ENCODE assay signal across 17 cellular contexts in genomic region chr19:40724315-40724714, GRCh38. TPM values are rescaled to one million over a fixed set of nuclear protein-coding genes. Genes with fewer than 3 reads are reported as not detected.
DNase-seq lines count a peak whose midpoint lies in the region; ATAC-seq and TF ChIP-seq lines count a peak whose summit lies in the region.
"Had no signal": no experiment of that assay in that cellular context is flagged by ENCODE, and none has a peak within 500 bp of the region (broad histone marks: within the 10 kb centered on the region; RNA-seq: fewer than 3 reads in every experiment).

No MANE protein-coding gene starts in this region.

- no peak for TF ChIP-seq POLR2A in vagina (IDR thresholded peaks at IDR 0.05)

- ATAC-seq in natural killer cell treated with Interleukin-12 subunit alpha and Interleukin-12 subunit beta and Interleukin-15 and Interleukin-18, amount 100 ng/mL, for 72 hours, result no peak
- no peak for ATAC-seq in natural killer cell
- ATAC-seq: K562 had no signal

- H3K9me3 Mint-ChIP-seq in activated CD4-positive, alpha-beta memory T cell treated with anti-CD3 and anti-CD28 coated beads for 36 hours, result no peaks in the 10 kb centered on the region
- H3K9me3 Mint-ChIP-seq in activated CD4-positive, alpha-beta memory T cell treated with anti-CD3 and anti-CD28 coated beads, Interleukin-2, amount 10 ng/mL, durations not matched to agents 7 days and 5 days, result no peaks in the 10 kb centered on the region
- no peaks in the 10 kb centered on the region for H3K9me3 Mint-ChIP-seq in natural killer cell treated with Interleukin-12 subunit alpha and Interleukin-12 subunit beta and Interleukin-15 and Interleukin-18, amount 100 ng/mL, for 72 hours
- no peaks in the 10 kb centered on the region for H3K9me3 Mint-ChIP-seq in natural killer cell
- no peaks in the 10 kb centered on the region for H3K9me3 Mint-ChIP-seq in endothelial cell (ENCODE audit: unreplicated experiment)
- H3K9me3 Mint-ChIP-seq: CD4-positive, CD25-positive, alpha-beta regulatory T cell had no signal

- H3K4me1 ChIP-seq in vagina, result peaks cover 55% of the 10 kb centered on the region
- H3K4me1 ChIP-seq: BE2C had no signal

- CTCF ChIA-PET in activated CD4-positive, alpha-beta memory T cell treated with anti-CD3 and anti-CD28 coated beads for 36 hours (lab: Charles Lee), result interaction anchor here (1.0 to 1.2 kb wide), 2 partner anchors 81 to 89 kb away, joined by 3 to 4 read pairs; no protein-coding TSS in a partner anchor
- CTCF ChIA-PET in activated CD4-positive, alpha-beta memory T cell treated with anti-CD3 and anti-CD28 coated beads, Interleukin-2, amount 10 ng/mL, durations not matched to agents 7 days and 5 days (lab: Charles Lee), result interaction anchor here (0.7 kb wide), 1 partner anchor 88 kb away, joined by 3 read pairs; no protein-coding TSS in a partner anchor

- DNase-seq in activated CD4-positive, alpha-beta memory T cell treated with anti-CD3 and anti-CD28 coated beads for 36 hours, result peak; percentile 43
- DNase-seq in activated CD4-positive, alpha-beta memory T cell treated with anti-CD3 and anti-CD28 coated beads, Interleukin-2, amount 10 ng/mL, durations not matched to agents 7 days and 5 days, result no peak
- DNase-seq in natural killer cell treated with Interleukin-12 subunit alpha and Interleukin-12 subunit beta and Interleukin-15 and Interleukin-18, amount 100 ng/mL, for 72 hours (ENCODE audit: low spot score), result no peak
- DNase-seq in natural killer cell (no peak), endothelial cell (ENCODE audit: low spot score) (no peak), vagina (ENCODE audit: extremely low spot score in 2 of 2) (no peak), DMS79 treated with DMSO at 0.1 percent for 48 hours (lab: John Stamatoyannopoulos, UW) (no peak), anterior cingulate cortex (lab: John Stamatoyannopoulos, UW) (no peak)
- DNase-seq: BE2C; CD4-positive, CD25-positive, alpha-beta regulatory T cell; COR-L47; GDM1; NCI-H1105; NCI-H1694 treated with DMSO at 0.1 percent for 48 hours; NCI-H226; NCI-H524 had no signal

- TF ChIP-seq CTCF in natural killer cell (IDR thresholded peaks at IDR 0.05), result no peak
- TF ChIP-seq CTCF in endothelial cell (IDR thresholded peaks at IDR 0.05; ENCODE audit: unreplicated experiment), result no peak
- no peak for TF ChIP-seq CTCF in vagina (IDR thresholded peaks at IDR 0.05)

- no peaks in the 10 kb centered on the region for H3K27me3 ChIP-seq in vagina
- H3K27me3 ChIP-seq: BE2C had no signal

- no peaks in the 10 kb centered on the region for H3K9me3 ChIP-seq in vagina
- H3K9me3 ChIP-seq: BE2C had no signal

- H3K36me3 ChIP-seq in vagina, result peaks cover 4 to 58% of the 10 kb centered on the region in 2 donors
- H3K36me3 ChIP-seq: BE2C had no signal

- POLR2A ChIA-PET in activated CD4-positive, alpha-beta memory T cell treated with anti-CD3 and anti-CD28 coated beads for 36 hours (lab: Charles Lee), result no interaction called here
- POLR2A ChIA-PET in activated CD4-positive, alpha-beta memory T cell treated with anti-CD3 and anti-CD28 coated beads, Interleukin-2, amount 10 ng/mL, durations not matched to agents 7 days and 5 days (lab: Charles Lee), result interaction anchor here (0.7 kb wide), 1 partner anchor 9 kb away, joined by 3 read pairs; no protein-coding TSS in a partner anchor

- H3K27ac ChIP-seq in vagina, result peak overlapping the region; percentile 47

- H3K4me1 Mint-ChIP-seq in activated CD4-positive, alpha-beta memory T cell treated with anti-CD3 and anti-CD28 coated beads for 36 hours (ENCODE audit: low read depth), result peaks cover 48% of the 10 kb centered on the region
- peaks cover 36% of the 10 kb centered on the region for H3K4me1 Mint-ChIP-seq in activated CD4-positive, alpha-beta memory T cell treated with anti-CD3 and anti-CD28 coated beads, Interleukin-2, amount 10 ng/mL, durations not matched to agents 7 days and 5 days
- H3K4me1 Mint-ChIP-seq in natural killer cell treated with Interleukin-12 subunit alpha and Interleukin-12 subunit beta and Interleukin-15 and Interleukin-18, amount 100 ng/mL, for 72 hours (ENCODE audit: low read depth in 2 of 2), result peaks cover 27 to 41% of the 10 kb centered on the region in 2 donors
- H3K4me1 Mint-ChIP-seq in natural killer cell (peaks cover 24 to 25% of the 10 kb centered on the region in 2 donors), endothelial cell (ENCODE audit: unreplicated experiment) (peaks cover 6% of the 10 kb centered on the region)

- H3K27me3 Mint-ChIP-seq in activated CD4-positive, alpha-beta memory T cell treated with anti-CD3 and anti-CD28 coated beads for 36 hours, result no peaks in the 10 kb centered on the region
- H3K27me3 Mint-ChIP-seq in activated CD4-positive, alpha-beta memory T cell treated with anti-CD3 and anti-CD28 coated beads, Interleukin-2, amount 10 ng/mL, durations not matched to agents 7 days and 5 days, result no peaks in the 10 kb centered on the region
- H3K27me3 Mint-ChIP-seq in natural killer cell treated with Interleukin-12 subunit alpha and Interleukin-12 subunit beta and Interleukin-15 and Interleukin-18, amount 100 ng/mL, for 72 hours, result no peaks in the 10 kb centered on the region
- H3K27me3 Mint-ChIP-seq in natural killer cell (ENCODE audit: low read depth in 2 of 2) (no peaks in the 10 kb centered on the region), endothelial cell (ENCODE audit: unreplicated experiment) (no peaks in the 10 kb centered on the region)
- H3K27me3 Mint-ChIP-seq: CD4-positive, CD25-positive, alpha-beta regulatory T cell had no signal

- peaks cover 35% of the 10 kb centered on the region for H3K36me3 Mint-ChIP-seq in activated CD4-positive, alpha-beta memory T cell treated with anti-CD3 and anti-CD28 coated beads for 36 hours
- H3K36me3 Mint-ChIP-seq in activated CD4-positive, alpha-beta memory T cell treated with anti-CD3 and anti-CD28 coated beads, Interleukin-2, amount 10 ng/mL, durations not matched to agents 7 days and 5 days (ENCODE audit: low read depth), result peaks cover 41% of the 10 kb centered on the region
- peaks cover 6% of the 10 kb centered on the region for H3K36me3 Mint-ChIP-seq in natural killer cell treated with Interleukin-12 subunit alpha and Interleukin-12 subunit beta and Interleukin-15 and Interleukin-18, amount 100 ng/mL, for 72 hours
- H3K36me3 Mint-ChIP-seq in natural killer cell (no peaks in the 10 kb centered on the region), endothelial cell (ENCODE audit: low read depth, unreplicated experiment) (peaks cover 31% of the 10 kb centered on the region)

- no peak overlapping the region for H3K4me3 ChIP-seq in vagina
- H3K4me3 ChIP-seq: K562 had no signal

- intact Hi-C loops in activated CD4-positive, alpha-beta memory T cell treated with anti-CD3 and anti-CD28 coated beads for 36 hours (cut with micrococcal nuclease), result loop anchor here (1.0 to 2.0 kb wide), 2 partner anchors 8 to 54 kb away; partner anchors contain the start of genes COQ8B and RAB4B
- intact Hi-C loops in natural killer cell (cut with micrococcal nuclease) (no loop called here), vagina (cut with DNase I) (no loop called here)

- H3K27ac Mint-ChIP-seq in activated CD4-positive, alpha-beta memory T cell treated with anti-CD3 and anti-CD28 coated beads for 36 hours, result peak overlapping the region; percentile 71
- H3K27ac Mint-ChIP-seq in activated CD4-positive, alpha-beta memory T cell treated with anti-CD3 and anti-CD28 coated beads, Interleukin-2, amount 10 ng/mL, durations not matched to agents 7 days and 5 days, result no peak overlapping the region
- peak overlapping the region; percentile 62 to 79 for H3K27ac Mint-ChIP-seq in natural killer cell treated with Interleukin-12 subunit alpha and Interleukin-12 subunit beta and Interleukin-15 and Interleukin-18, amount 100 ng/mL, for 72 hours
- H3K27ac Mint-ChIP-seq in natural killer cell, result no peak overlapping the region
- no peak overlapping the region for H3K27ac Mint-ChIP-seq in endothelial cell (ENCODE audit: unreplicated experiment)
- H3K27ac Mint-ChIP-seq: CD4-positive, CD25-positive, alpha-beta regulatory T cell had no signal

- H3K4me3 Mint-ChIP-seq in activated CD4-positive, alpha-beta memory T cell treated with anti-CD3 and anti-CD28 coated beads for 36 hours, result no peak overlapping the region
- H3K4me3 Mint-ChIP-seq in activated CD4-positive, alpha-beta memory T cell treated with anti-CD3 and anti-CD28 coated beads, Interleukin-2, amount 10 ng/mL, durations not matched to agents 7 days and 5 days, result no peak overlapping the region
- peak overlapping the region; percentile 35 for H3K4me3 Mint-ChIP-seq in natural killer cell treated with Interleukin-12 subunit alpha and Interleukin-12 subunit beta and Interleukin-15 and Interleukin-18, amount 100 ng/mL, for 72 hours
- H3K4me3 Mint-ChIP-seq in natural killer cell (no peak overlapping the region), endothelial cell (ENCODE audit: unreplicated experiment) (peak overlapping the region; percentile 25)

RNA-seq across cellular contexts. Expression of gene ITPKC, which starts 7.4 kb away (rescaled TPM):
- total RNA-seq in activated CD4-positive, alpha-beta memory T cell treated with anti-CD3 and anti-CD28 coated beads for 36 hours, result 1 to 10 TPM; 6.4 TPM
- total RNA-seq in activated CD4-positive, alpha-beta memory T cell treated with anti-CD3 and anti-CD28 coated beads, Interleukin-2, amount 10 ng/mL, durations not matched to agents 7 days and 5 days, result 1 to 10 TPM; 6.6 to 6.8 TPM
- 10 to 100 TPM in 1 of 2 donors, 1 to 10 TPM in 1; 9.0 to 10.3 TPM for total RNA-seq in natural killer cell treated with Interleukin-12 subunit alpha and Interleukin-12 subunit beta and Interleukin-15 and Interleukin-18, amount 100 ng/mL, for 72 hours
- total RNA-seq in natural killer cell, result 10 to 100 TPM in 2 of 3 donors, 1 to 10 TPM in 1; 8.7 to 11.1 (median 11.0) TPM
- 12.1 TPM for total RNA-seq in endothelial cell (ENCODE audit: unreplicated experiment)
- 92.6 TPM for total RNA-seq in vagina

RNA-seq across cellular contexts. Expression of gene COQ8B, which starts 7.6 kb away (rescaled TPM):
- total RNA-seq in activated CD4-positive, alpha-beta memory T cell treated with anti-CD3 and anti-CD28 coated beads for 36 hours, result 10 to 100 TPM; 31.7 to 36.3 TPM
- total RNA-seq in activated CD4-positive, alpha-beta memory T cell treated with anti-CD3 and anti-CD28 coated beads, Interleukin-2, amount 10 ng/mL, durations not matched to agents 7 days and 5 days, result 10 to 100 TPM; 32.5 to 37.7 TPM
- total RNA-seq in natural killer cell treated with Interleukin-12 subunit alpha and Interleukin-12 subunit beta and Interleukin-15 and Interleukin-18, amount 100 ng/mL, for 72 hours, result 10 to 100 TPM; 28.7 to 41.7 TPM
- total RNA-seq in natural killer cell (10 to 100 TPM; 31.8 to 46.7 (median 39.6) TPM), endothelial cell (ENCODE audit: unreplicated experiment) (26.4 TPM), vagina (51.1 TPM)

RNA-seq across cellular contexts. Expression of gene ACTMAP, which starts 26.0 kb away (rescaled TPM):
- total RNA-seq in activated CD4-positive, alpha-beta memory T cell treated with anti-CD3 and anti-CD28 coated beads for 36 hours, result 10 to 100 TPM; 14.1 to 15.8 TPM
- total RNA-seq in activated CD4-positive, alpha-beta memory T cell treated with anti-CD3 and anti-CD28 coated beads, Interleukin-2, amount 10 ng/mL, durations not matched to agents 7 days and 5 days, result 10 to 100 TPM; 18.1 to 18.8 TPM
- 10 to 100 TPM; 10.9 to 16.6 TPM for total RNA-seq in natural killer cell treated with Interleukin-12 subunit alpha and Interleukin-12 subunit beta and Interleukin-15 and Interleukin-18, amount 100 ng/mL, for 72 hours
- total RNA-seq in natural killer cell (1 to 10 TPM; 5.9 to 9.6 (median 8.2) TPM), endothelial cell (ENCODE audit: unreplicated experiment) (24.6 TPM), vagina (2.2 TPM)

RNA-seq across cellular contexts. Expression of gene SNRPA, which starts 26.7 kb away (rescaled TPM):
- 100 to 1,000 TPM; 241 to 253 TPM for total RNA-seq in activated CD4-positive, alpha-beta memory T cell treated with anti-CD3 and anti-CD28 coated beads for 36 hours
- total RNA-seq in activated CD4-positive, alpha-beta memory T cell treated with anti-CD3 and anti-CD28 coated beads, Interleukin-2, amount 10 ng/mL, durations not matched to agents 7 days and 5 days, result 100 to 1,000 TPM; 145 to 151 TPM
- total RNA-seq in natural killer cell treated with Interleukin-12 subunit alpha and Interleukin-12 subunit beta and Interleukin-15 and Interleukin-18, amount 100 ng/mL, for 72 hours, result 100 to 1,000 TPM in 1 of 2 donors, 10 to 100 TPM in 1; 95.5 to 191 TPM
- total RNA-seq in natural killer cell (10 to 100 TPM; 56.2 to 65.9 (median 60.9) TPM), endothelial cell (ENCODE audit: unreplicated experiment) (101 TPM), vagina (72.7 TPM)

RNA-seq across cellular contexts. Expression of gene NUMBL, which starts 33.9 kb away (rescaled TPM):
- 10 to 100 TPM; 14.0 to 14.8 TPM for total RNA-seq in activated CD4-positive, alpha-beta memory T cell treated with anti-CD3 and anti-CD28 coated beads for 36 hours
- total RNA-seq in activated CD4-positive, alpha-beta memory T cell treated with anti-CD3 and anti-CD28 coated beads, Interleukin-2, amount 10 ng/mL, durations not matched to agents 7 days and 5 days, result 1 to 10 TPM; 4.8 to 5.8 TPM
- 10 to 100 TPM in 1 of 2 donors, 1 to 10 TPM in 1; 6.6 to 13.9 TPM for total RNA-seq in natural killer cell treated with Interleukin-12 subunit alpha and Interleukin-12 subunit beta and Interleukin-15 and Interleukin-18, amount 100 ng/mL, for 72 hours
- total RNA-seq in natural killer cell (10 to 100 TPM in 2 of 3 donors, 1 to 10 TPM in 1; 9.9 to 19.5 (median 10.2) TPM), endothelial cell (ENCODE audit: unreplicated experiment) (10.0 TPM), vagina (66.0 TPM)

Comparison
In these comparisons a context has a peak if more than half of its experiments do, and no peak if none do; other contexts are left out.
1. H3K27ac Mint-ChIP-seq: peak in activated CD4-positive, alpha-beta memory T cell treated with anti-CD3 and anti-CD28 coated beads for 36 hours (single experiment) and natural killer cell treated with Interleukin-12 subunit alpha and Interleukin-12 subunit beta and Interleukin-15 and Interleukin-18, amount 100 ng/mL, for 72 hours (2 of 2); none in activated CD4-positive, alpha-beta memory T cell treated with anti-CD3 and anti-CD28 coated beads, Interleukin-2, amount 10 ng/mL, durations not matched to agents 7 days and 5 days (single experiment), natural killer cell (0 of 2) and endothelial cell (single experiment).
2. H3K4me3 Mint-ChIP-seq: peak in natural killer cell treated with Interleukin-12 subunit alpha and Interleukin-12 subunit beta and Interleukin-15 and Interleukin-18, amount 100 ng/mL, for 72 hours (single experiment) and endothelial cell (single experiment); none in activated CD4-positive, alpha-beta memory T cell treated with anti-CD3 and anti-CD28 coated beads for 36 hours (single experiment), activated CD4-positive, alpha-beta memory T cell treated with anti-CD3 and anti-CD28 coated beads, Interleukin-2, amount 10 ng/mL, durations not matched to agents 7 days and 5 days (single experiment) and natural killer cell (single experiment).